ENCODE assay signal across 24 cellular contexts in the genomic region with DNA sequence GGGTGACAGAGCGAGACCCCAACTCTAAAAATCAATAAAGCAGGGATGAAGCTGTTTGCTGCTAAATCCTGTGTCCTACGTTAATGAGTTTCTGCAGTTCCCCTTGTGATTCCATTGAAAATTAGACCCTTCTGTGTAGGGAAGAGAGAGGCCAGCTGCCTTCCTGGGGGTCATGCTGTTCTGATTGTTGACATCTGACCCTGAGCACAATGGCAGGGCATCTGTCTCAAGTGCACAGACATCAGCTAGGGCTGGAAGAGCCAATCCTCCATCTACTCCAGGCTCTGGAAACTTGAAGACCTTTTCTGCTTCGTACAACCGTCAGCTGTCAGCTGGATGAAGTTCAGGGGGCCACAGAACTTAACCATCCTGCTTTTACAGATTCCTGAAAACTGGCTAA. TPM values are rescaled to one million over a fixed set of nuclear protein-coding genes. Genes with fewer than 3 reads are reported as not detected.
"Had no signal": no experiment of that assay in that cellular context is flagged by ENCODE, and none has a peak within 500 bp of the region (broad histone marks: within the 10 kb centered on the region; RNA-seq: fewer than 3 reads in every experiment).

No MANE protein-coding gene starts in this region.

- H3K4me3 Mint-ChIP-seq: memory B cell; mesothelial cell of epicardium; natural killer cell; stimulated activated effector memory CD8-positive, alpha-beta T cell treated with anti-CD3 and anti-CD28 coated beads, Interleukin-12 subunit alpha, Interleukin-12 subunit beta, amount 100 ng/mL, for 72 hours had no signal

- H3K36me3 Mint-ChIP-seq: mesothelial cell of epicardium, natural killer cell had no signal

- H3K4me3 ChIP-seq: gastroesophageal sphincter, hepatocyte, left ventricle myocardium inferior, lower lobe of right lung, prostate gland, right lobe of liver, suprapubic skin, thyroid gland, upper lobe of left lung, uterus had no signal

- DNase-seq: effector CD8-positive, alpha-beta T cell; kidney; left cardiac atrium; left ventricle myocardium inferior; lower lobe of right lung; natural killer cell; right lobe of liver; stimulated activated CD4-positive, alpha-beta T cell treated with anti-CD3 and anti-CD28 coated beads, Interleukin-4, amount 100 ng/mL, for 1 hour; stimulated activated CD8-positive, alpha-beta memory T cell treated with anti-CD3 and anti-CD28 coated beads, Interleukin-4, amount 100 ng/mL, for 48 hours; stimulated activated naive CD8-positive, alpha-beta T cell treated with anti-CD3 and anti-CD28 coated beads, Interleukin-15, Interleukin-2, amounts not matched to agents 100 U/mL and 50 U/mL, for 24 hours; thyroid gland; upper lobe of left lung; uterus had no signal

- H3K36me3 ChIP-seq: gastroesophageal sphincter, left ventricle myocardium inferior, prostate gland, suprapubic skin, thyroid gland, uterus had no signal

- H3K27me3 ChIP-seq: esophagus muscularis mucosa, gastroesophageal sphincter, hepatocyte, right lobe of liver, suprapubic skin, thyroid gland, upper lobe of left lung, uterus had no signal

- H3K27me3 Mint-ChIP-seq: memory B cell had no signal

- H3K4me1 ChIP-seq: uterus had no signal

- H3K27ac ChIP-seq: coronary artery, epithelial cell of prostate, hepatocyte, left ventricle myocardium inferior, lower lobe of right lung, parathyroid adenoma, prostate gland, right lobe of liver, suprapubic skin, thyroid gland, upper lobe of left lung, uterus had no signal

- H3K9me3 ChIP-seq: esophagus muscularis mucosa, gastroesophageal sphincter, left ventricle myocardium inferior, lower lobe of right lung, prostate gland, right lobe of liver, suprapubic skin, thyroid gland, upper lobe of left lung, uterus had no signal

- H3K27ac Mint-ChIP-seq: memory B cell; mesothelial cell of epicardium; natural killer cell; stimulated activated effector memory CD8-positive, alpha-beta T cell treated with anti-CD3 and anti-CD28 coated beads, Interleukin-12 subunit alpha, Interleukin-12 subunit beta, amount 100 ng/mL, for 72 hours had no signal

- ATAC-seq: gastroesophageal sphincter; stimulated activated effector memory CD8-positive, alpha-beta T cell treated with anti-CD3 and anti-CD28 coated beads, Interleukin-12 subunit alpha, Interleukin-12 subunit beta, amount 100 ng/mL, for 72 hours; stimulated activated naive CD8-positive, alpha-beta T cell treated with anti-CD3 and anti-CD28 coated beads, Interleukin-15, Interleukin-2, amounts not matched to agents 100 U/mL and 50 U/mL, for 24 hours had no signal

- H3K9me3 Mint-ChIP-seq: memory B cell; mesothelial cell of epicardium; natural killer cell; stimulated activated effector memory CD8-positive, alpha-beta T cell treated with anti-CD3 and anti-CD28 coated beads, Interleukin-12 subunit alpha, Interleukin-12 subunit beta, amount 100 ng/mL, for 72 hours had no signal

RNA-seq across cellular contexts. Expression of a gene that starts 44.7 kb away (rescaled TPM):
- total RNA-seq: natural killer cell had no signal
